ENCODE assay signal across 11 cellular contexts in the genomic region with DNA sequence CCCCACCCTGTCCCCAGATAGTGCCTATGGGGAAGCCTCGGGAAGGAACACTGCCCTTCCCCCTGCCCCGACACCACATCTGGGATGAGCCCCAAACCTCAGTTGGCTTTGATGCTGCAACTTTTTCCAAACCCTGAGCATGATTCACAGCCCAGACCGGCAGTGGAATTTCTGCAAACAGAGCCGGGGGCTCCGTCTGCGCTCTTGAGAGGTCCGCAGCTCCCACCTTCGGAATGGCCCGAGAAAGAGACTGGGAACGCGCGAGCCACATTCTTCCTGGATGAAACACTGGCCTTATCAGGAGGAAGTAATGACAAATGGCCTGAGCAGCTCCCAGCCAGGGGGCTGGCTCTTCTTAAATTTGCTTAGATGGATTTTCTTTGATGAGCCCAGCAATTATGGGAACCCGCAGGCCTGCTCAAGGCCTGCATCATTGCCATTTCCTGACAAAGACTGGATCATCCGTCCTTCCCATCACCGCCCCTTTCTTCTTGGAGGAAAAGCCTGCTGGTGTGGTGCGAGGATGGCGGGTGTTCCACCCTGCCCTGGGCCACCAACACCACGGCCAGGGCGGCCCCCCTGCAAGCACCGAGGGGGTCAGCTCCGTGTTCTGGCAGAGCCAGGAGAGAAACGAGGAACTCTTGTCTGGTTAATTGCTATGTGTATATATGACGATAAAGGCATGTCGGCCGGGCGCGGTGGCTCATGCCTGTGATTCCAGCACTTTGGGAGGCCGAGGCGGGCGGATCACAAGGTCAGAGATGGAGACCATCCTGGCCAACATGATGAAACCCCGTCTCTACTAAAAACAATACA. TPM values are rescaled to one million over a fixed set of nuclear protein-coding genes. Genes with fewer than 3 reads are reported as not detected.
DNase-seq lines count a peak whose midpoint lies in the region; ATAC-seq and TF ChIP-seq lines count a peak whose summit lies in the region.
"Had no signal": no experiment of that assay in that cellular context is flagged by ENCODE, and none has a peak within 500 bp of the region (broad histone marks: within the 10 kb centered on the region; RNA-seq: fewer than 3 reads in every experiment).

No MANE protein-coding gene starts in this region.

- in situ Hi-C loops in mammary epithelial cell (cut with MboI; ENCODE audit: low sequenced_read_pairs in 2 of 2), result no loop called here

- intact Hi-C loops in mammary epithelial cell (cut with micrococcal nuclease), result no loop called here
- intact Hi-C loops in right lobe of liver (cut with DNase I), result no loop called here
- intact Hi-C loops in uterus (cut with DNase I; ENCODE audit: low total_unique reads), result no loop called here

- H3K4me3 ChIP-seq in mammary epithelial cell (replicated peaks in 1 of 3; ENCODE audit: insufficient read depth in 1 of 3, low read depth in 2 of 3, low read length in 3 of 3) (no peak overlapping the region), right lobe of liver (no peak overlapping the region), uterus (no peak overlapping the region)

- no peak for TF ChIP-seq CTCF in mammary epithelial cell (conservative IDR thresholded peaks at IDR 0.05 in 1 of 2, IDR thresholded peaks at IDR 0.05 in 1 of 2; ENCODE audit: extremely low read depth in 1 of 2, insufficient read depth in 1 of 2, low read depth in 1 of 2, low read length in 2 of 2)
- TF ChIP-seq CTCF in right lobe of liver (IDR thresholded peaks at IDR 0.05), result no peak
- TF ChIP-seq CTCF in uterus (IDR thresholded peaks at IDR 0.05), result no peak

- no peak for ATAC-seq in activated CD8-positive, alpha-beta memory T cell treated with anti-CD3 and anti-CD28 coated beads, Interleukin-2, amount 10 ng/mL, durations not matched to agents 7 days and 5 days
- peak; percentile 33 to 80 (median 56) for ATAC-seq in right lobe of liver

- no peak overlapping the region for H3K4me2 ChIP-seq in mammary epithelial cell (ENCODE audit: insufficient read depth, low read depth, low read length)

- H3K4me1 ChIP-seq in mammary epithelial cell (ENCODE audit: insufficient read depth, low read length), result peaks cover 3% of the 10 kb centered on the region
- H3K4me1 ChIP-seq in right lobe of liver, result no peaks in the 10 kb centered on the region
- H3K4me1 ChIP-seq in uterus, result no peaks in the 10 kb centered on the region

- dilution Hi-C loops in mammary epithelial cell (cut with HindIII; ENCODE audit: low sequenced_read_pairs), result no loop called here

- H3K36me3 ChIP-seq in mammary epithelial cell (ENCODE audit: insufficient read depth, low read length), result no peaks in the 10 kb centered on the region
- no peaks in the 10 kb centered on the region for H3K36me3 ChIP-seq in right lobe of liver
- no peaks in the 10 kb centered on the region for H3K36me3 ChIP-seq in uterus

- H3K27ac ChIP-seq in mammary epithelial cell (ENCODE audit: insufficient read depth, low read depth, low read length), result no peak overlapping the region
- no peak overlapping the region for H3K27ac ChIP-seq in right lobe of liver
- peak overlapping the region; percentile 31 to 69 for H3K27ac ChIP-seq in uterus

- H3K27me3 ChIP-seq in mammary epithelial cell (ENCODE audit: insufficient read depth, low read length) (no peaks in the 10 kb centered on the region), right lobe of liver (no peaks in the 10 kb centered on the region), uterus (no peaks in the 10 kb centered on the region)

- H3K4me3 Mint-ChIP-seq in activated CD8-positive, alpha-beta memory T cell treated with anti-CD3 and anti-CD28 coated beads, Interleukin-2, amount 10 ng/mL, durations not matched to agents 7 days and 5 days, result no peak overlapping the region

- no peak overlapping the region for H3K9ac ChIP-seq in mammary epithelial cell (ENCODE audit: insufficient read depth, low read length)

- H3K9me3 ChIP-seq in mammary epithelial cell (replicated peaks; ENCODE audit: insufficient read depth, low read length) (peaks cover 22% of the 10 kb centered on the region), right lobe of liver (no peaks in the 10 kb centered on the region), uterus (no peaks in the 10 kb centered on the region)

- no peaks in the 10 kb centered on the region for H3K79me2 ChIP-seq in mammary epithelial cell (ENCODE audit: insufficient read depth, low read length)

- 32% methylated on average over 26 of the region's 31 CpGs for WGBS in mammary epithelial cell (ENCODE audit: low coverage, missing lambda C conversion rate)
- WGBS in right lobe of liver (ENCODE audit: insufficient coverage, low coverage, low lambda C conversion rate, missing lambda C conversion rate), result 40% methylated on average over 24 of the region's 31 CpGs

- no peaks in the 10 kb centered on the region for H3K36me3 Mint-ChIP-seq in activated CD8-positive, alpha-beta memory T cell treated with anti-CD3 and anti-CD28 coated beads, Interleukin-2, amount 10 ng/mL, durations not matched to agents 7 days and 5 days

- H3K27me3 Mint-ChIP-seq in activated CD8-positive, alpha-beta memory T cell treated with anti-CD3 and anti-CD28 coated beads, Interleukin-2, amount 10 ng/mL, durations not matched to agents 7 days and 5 days, result no peaks in the 10 kb centered on the region

- BruUV-seq in mammary epithelial cell (replicated peaks; lab: Mats Ljungman, UMichigan), result no TSS peak

- TF ChIP-seq POLR2A in right lobe of liver (IDR thresholded peaks at IDR 0.05), result no peak
- TF ChIP-seq POLR2A in uterus (IDR thresholded peaks at IDR 0.05), result no peak

- peak; percentile 9 for DNase-seq in activated CD8-positive, alpha-beta memory T cell treated with anti-CD3 and anti-CD28 coated beads, Interleukin-2, amount 10 ng/mL, durations not matched to agents 7 days and 5 days
- no peak for DNase-seq in activated CD8-positive, alpha-beta memory T cell treated with anti-CD3 and anti-CD28 coated beads for 24 hours
- peak; percentile 69 for DNase-seq in mammary epithelial cell
- peak in 1 of 3 donors; percentile 49 for DNase-seq in right lobe of liver
- peak; percentile 80 to 88 for DNase-seq in uterus
- DNase-seq in activated CD4-positive, CD25-positive, alpha-beta regulatory T cell (lab: John Stamatoyannopoulos, UW), result no peak
- no peak for DNase-seq in NOMO-1 treated with DMSO at 0.1 percent for 48 hours (lab: John Stamatoyannopoulos, UW; ENCODE audit: unreplicated experiment)
- DNase-seq in NCI-H2196 (lab: John Stamatoyannopoulos, UW; ENCODE audit: unreplicated experiment), result no peak
- DNase-seq: activated gamma-delta T cell treated with Interleukin-2 at 50 U/mL for 16 hours, AML-193 had no signal

- H3K27ac Mint-ChIP-seq in activated CD8-positive, alpha-beta memory T cell treated with anti-CD3 and anti-CD28 coated beads, Interleukin-2, amount 10 ng/mL, durations not matched to agents 7 days and 5 days, result no peak overlapping the region

- H3K4me1 Mint-ChIP-seq in activated CD8-positive, alpha-beta memory T cell treated with anti-CD3 and anti-CD28 coated beads, Interleukin-2, amount 10 ng/mL, durations not matched to agents 7 days and 5 days, result no peaks in the 10 kb centered on the region

- H3K9me3 Mint-ChIP-seq in activated CD8-positive, alpha-beta memory T cell treated with anti-CD3 and anti-CD28 coated beads, Interleukin-2, amount 10 ng/mL, durations not matched to agents 7 days and 5 days (ENCODE audit: low read depth), result no peaks in the 10 kb centered on the region

- CTCF ChIA-PET in activated CD8-positive, alpha-beta memory T cell treated with anti-CD3 and anti-CD28 coated beads, Interleukin-2, amount 10 ng/mL, durations not matched to agents 7 days and 5 days (lab: Charles Lee), result no interaction called here
- CTCF ChIA-PET in mammary epithelial cell (lab: Charles Lee; ENCODE audit: low non-redundant PET), result no interaction called here

- no peaks in the 10 kb centered on the region for H4K20me1 ChIP-seq in mammary epithelial cell (ENCODE audit: insufficient read depth, low read length)

- H2AFZ ChIP-seq in mammary epithelial cell (ENCODE audit: low read depth, low read length), result no peak overlapping the region

RNA-seq across cellular contexts. Expression of a gene that starts 38.8 kb away (rescaled TPM):
- total RNA-seq in activated CD8-positive, alpha-beta memory T cell treated with anti-CD3 and anti-CD28 coated beads, Interleukin-2, amount 10 ng/mL, durations not matched to agents 7 days and 5 days, result under 1 TPM; 0.09 to 0.16 TPM
- 10 to 100 TPM in 1 of 2 donors, 1 to 10 TPM in 1; 7.2 to 22.8 TPM for total RNA-seq in mammary epithelial cell
- polyA plus RNA-seq in mammary epithelial cell, result 1.2 TPM
- 5.4 TPM for polyA minus RNA-seq in mammary epithelial cell
- 10 to 100 TPM in 2 of 6 experiments, 1 to 10 TPM in 4; 1.5 to 17.0 (median 7.7) TPM for total RNA-seq in right lobe of liver
- total RNA-seq in uterus, result 100 to 1,000 TPM in 2 of 4 donors, 10 to 100 TPM in 2; 21.2 to 604 (median 129) TPM
- total RNA-seq: SK-MEL-5 had no signal

Comparison
In these comparisons a context has a peak if more than half of its experiments do, and no peak if none do; other contexts are left out.
1. DNase-seq: peak in activated CD8-positive, alpha-beta memory T cell treated with anti-CD3 and anti-CD28 coated beads, Interleukin-2, amount 10 ng/mL, durations not matched to agents 7 days and 5 days (single experiment), mammary epithelial cell (single experiment) and uterus (2 of 2); none in activated CD8-positive, alpha-beta memory T cell treated with anti-CD3 and anti-CD28 coated beads for 24 hours (single experiment), activated CD4-positive, CD25-positive, alpha-beta regulatory T cell (0 of 4), NOMO-1 treated with DMSO at 0.1 percent for 48 hours (single experiment) and NCI-H2196 (single experiment).
2. H3K27ac ChIP-seq: peak in uterus (2 of 2); none in mammary epithelial cell (single experiment) and right lobe of liver (0 of 3).